In genomic region chr19:11091343-11092153, GRCh38 we compare ENCODE assay signal across 7 cellular contexts. TPM values are rescaled to one million over a fixed set of nuclear protein-coding genes. Genes with fewer than 3 reads are reported as not detected.
A peak's percentile ranks its signal among the peaks of the same experiment; 100 is the strongest.
DNase-seq lines count a peak whose midpoint lies in the region; ATAC-seq and TF ChIP-seq lines count a peak whose summit lies in the region.

No MANE protein-coding gene starts in this region.

- peaks cover 47% of the 10 kb centered on the region for H3K4me1 Mint-ChIP-seq in activated naive CD8-positive, alpha-beta T cell treated with anti-CD3 and anti-CD28 coated beads, Interleukin-2, amount 10 ng/mL, durations not matched to agents 7 days and 5 days

- H3K36me3 ChIP-seq in HAP-1 (replicated peaks): peaks cover 57% of the 10 kb centered on the region
- H3K36me3 ChIP-seq in heart left ventricle: peaks cover 0 to 13% (median 0%) of the 10 kb centered on the region in 9 donors
- no peaks in the 10 kb centered on the region for H3K36me3 ChIP-seq in prostate gland

- peaks cover 2% of the 10 kb centered on the region for H3K9me3 Mint-ChIP-seq in activated naive CD8-positive, alpha-beta T cell treated with anti-CD3 and anti-CD28 coated beads, Interleukin-2, amount 10 ng/mL, durations not matched to agents 7 days and 5 days

- TF ChIP-seq POLR2A in heart left ventricle (IDR thresholded peaks at IDR 0.05) (no peak), prostate gland (IDR thresholded peaks at IDR 0.05) (peak; percentile 51)

- no peak for TF ChIP-seq CTCF in heart left ventricle (IDR thresholded peaks at IDR 0.05)
- TF ChIP-seq CTCF in prostate gland (IDR thresholded peaks at IDR 0.05): no peak

- 37 to 51% (median 40%) methylated on average over 15 of the region's 15 CpGs for WGBS in heart left ventricle, 4 donors
- WGBS in prostate gland: 21% methylated on average over 15 of the region's 15 CpGs

- no peaks in the 10 kb centered on the region for H3K27me3 Mint-ChIP-seq in activated naive CD8-positive, alpha-beta T cell treated with anti-CD3 and anti-CD28 coated beads, Interleukin-2, amount 10 ng/mL, durations not matched to agents 7 days and 5 days

- intact Hi-C loops in heart left ventricle (cut with DNase I): loop anchor here in 2 of 10 donors (5.0 kb wide), 1 partner anchor 54 kb away; no protein-coding TSS in a partner anchor
- intact Hi-C loops in prostate gland (cut with DNase I): loop anchor here (10.0 kb wide), 1 partner anchor 57 kb away; no protein-coding TSS in a partner anchor

- peaks cover 36% of the 10 kb centered on the region for H3K36me3 Mint-ChIP-seq in activated naive CD8-positive, alpha-beta T cell treated with anti-CD3 and anti-CD28 coated beads, Interleukin-2, amount 10 ng/mL, durations not matched to agents 7 days and 5 days

- H3K9me3 ChIP-seq in HAP-1 (no peaks in the 10 kb centered on the region), heart left ventricle (no peaks in the 10 kb centered on the region), prostate gland (no peaks in the 10 kb centered on the region)

- peak overlapping the region; percentile 99 for H3K27ac Mint-ChIP-seq in activated naive CD8-positive, alpha-beta T cell treated with anti-CD3 and anti-CD28 coated beads, Interleukin-2, amount 10 ng/mL, durations not matched to agents 7 days and 5 days

- no peak for ATAC-seq in activated naive CD8-positive, alpha-beta T cell treated with anti-CD3 and anti-CD28 coated beads, Interleukin-2, amount 10 ng/mL, durations not matched to agents 7 days and 5 days (ENCODE audit: low read depth)
- ATAC-seq in heart left ventricle: peak in 3 of 4 donors; percentile 2 to 38 (median 6)
- no peak for ATAC-seq in HG03571 (IDR thresholded peaks at IDR 0.05; ENCODE audit: unreplicated experiment)

- peak overlapping the region; percentile 88 to 99 (median 96) for H3K27ac ChIP-seq in heart left ventricle
- H3K27ac ChIP-seq in prostate gland: peak overlapping the region; percentile 98 to 99

- peak overlapping the region; percentile 86 for H3K4me3 ChIP-seq in HAP-1
- H3K4me3 ChIP-seq in heart left ventricle: peak overlapping the region; percentile 57 to 82 (median 72)
- H3K4me3 ChIP-seq in prostate gland: peak overlapping the region; percentile 64 to 77

- H3K27me3 ChIP-seq in HAP-1 (ENCODE audit: low read depth) (no peaks in the 10 kb centered on the region), heart left ventricle (no peaks in the 10 kb centered on the region), prostate gland (replicated peaks; ENCODE audit: insufficient read depth) (no peaks in the 10 kb centered on the region)

- peak overlapping the region; percentile 94 for H3K4me3 Mint-ChIP-seq in activated naive CD8-positive, alpha-beta T cell treated with anti-CD3 and anti-CD28 coated beads, Interleukin-2, amount 10 ng/mL, durations not matched to agents 7 days and 5 days

- H3K4me1 ChIP-seq in HAP-1: peaks cover 24% of the 10 kb centered on the region
- H3K4me1 ChIP-seq in heart left ventricle: peaks cover 0 to 78% (median 49%) of the 10 kb centered on the region in 12 donors
- peaks cover 7% of the 10 kb centered on the region for H3K4me1 ChIP-seq in prostate gland (replicated peaks)

- in situ Hi-C loops in HAP-1 (cut with MboI; ENCODE audit: low sequenced_read_pairs): no loop called here

- DNase-seq in HAP-1 (ENCODE audit: low spot score in 2 of 2): peak; percentile 44 to 56
- DNase-seq in SIG-M5 treated with dmso at 0.1 percent for 504 hours (lab: John Stamatoyannopoulos, UW; ENCODE audit: unreplicated experiment): peak; percentile 72
- no peak for DNase-seq in activated naive CD8-positive, alpha-beta T cell treated with anti-CD3 and anti-CD28 coated beads, Interleukin-2, amount 10 ng/mL, durations not matched to agents 7 days and 5 days
- DNase-seq in heart left ventricle: peak in 4 of 5 donors; percentile 51 to 57 (median 52)
- DNase-seq in prostate gland (ENCODE audit: low spot score): peak; percentile 80
- no peak for DNase-seq in NCI-H2196 treated with DMSO at 0.1 percent for 48 hours (lab: John Stamatoyannopoulos, UW; ENCODE audit: unreplicated experiment)

- POLR2A ChIA-PET in activated naive CD8-positive, alpha-beta T cell treated with anti-CD3 and anti-CD28 coated beads, Interleukin-2, amount 10 ng/mL, durations not matched to agents 7 days and 5 days (lab: Charles Lee): interaction anchor here (0.7 to 1.3 kb wide), 4 partner anchors 20 to 131 kb away, joined by 3 read pairs; no protein-coding TSS in a partner anchor

RNA-seq across cellular contexts. Expression of gene LDLR, which starts 2.3 kb away (rescaled TPM):
- total RNA-seq in activated naive CD8-positive, alpha-beta T cell treated with anti-CD3 and anti-CD28 coated beads, Interleukin-2, amount 10 ng/mL, durations not matched to agents 7 days and 5 days: 10 to 100 TPM; 83.8 to 84.8 TPM
- total RNA-seq in heart left ventricle (10 to 100 TPM in 8 of 9 donors, 1 to 10 TPM in 1; 4.3 to 30.9 (median 19.0) TPM), prostate gland (10 to 100 TPM; 17.4 to 41.5 TPM)
- polyA plus RNA-seq in heart left ventricle: 10 to 100 TPM in 1 of 2 donors, 1 to 10 TPM in 1; 4.5 to 45.9 TPM

Comparison
In these comparisons a context has a peak if more than half of its experiments do, and no peak if none do; other contexts are left out.
1. DNase-seq: peak in HAP-1 (2 of 2), SIG-M5 treated with dmso at 0.1 percent for 504 hours (single experiment), heart left ventricle (4 of 5) and prostate gland (single experiment); none in activated naive CD8-positive, alpha-beta T cell treated with anti-CD3 and anti-CD28 coated beads, Interleukin-2, amount 10 ng/mL, durations not matched to agents 7 days and 5 days (single experiment) and NCI-H2196 treated with DMSO at 0.1 percent for 48 hours (single experiment).
2. ATAC-seq: peak in heart left ventricle (3 of 4); none in activated naive CD8-positive, alpha-beta T cell treated with anti-CD3 and anti-CD28 coated beads, Interleukin-2, amount 10 ng/mL, durations not matched to agents 7 days and 5 days (single experiment) and HG03571 (single experiment).
3. Peak in every context shown above with its lines, with median percentiles within 50 percentile points of each other: H3K4me3 ChIP-seq.